ENCODE assay signal across 24 cellular contexts in genomic region chrX:68691102-68691501, GRCh38.
"Had no signal": no experiment of that assay in that cellular context is flagged by ENCODE, and none has a peak within 500 bp of the region (broad histone marks: within the 10 kb centered on the region; RNA-seq: fewer than 3 reads in every experiment).

No MANE protein-coding gene starts in this region.

- H3K27ac ChIP-seq: colonic mucosa, epithelial cell of prostate, neural progenitor cell, ovary, right lobe of liver, vagina had no signal

- ATAC-seq: activated CD8-positive, alpha-beta T cell treated with anti-CD3 and anti-CD28 coated beads, Interleukin-2, amount 10 ng/mL, durations not matched to agents 7 days and 5 days; mucosa of descending colon; right lobe of liver; stimulated activated naive CD8-positive, alpha-beta T cell treated with anti-CD3 and anti-CD28 coated beads, Interleukin-15, amount 100 ng/mL, for 72 hours had no signal

- H3K36me3 ChIP-seq: colonic mucosa, neural progenitor cell, ovary, right lobe of liver, vagina had no signal

- H3K4me1 ChIP-seq: colonic mucosa, neural progenitor cell, right lobe of liver, vagina had no signal

- H3K9me3 ChIP-seq: colonic mucosa, mucosa of descending colon, ovary, right lobe of liver, vagina had no signal

- H3K4me3 ChIP-seq: colonic mucosa, mucosa of descending colon, neural progenitor cell, ovary, right lobe of liver, smooth muscle cell, vagina had no signal

- H3K4me3 Mint-ChIP-seq: activated CD4-positive, alpha-beta T cell treated with anti-CD3 and anti-CD28 coated beads, Interleukin-2, amount 10 ng/mL, durations not matched to agents 7 days and 5 days; activated CD8-positive, alpha-beta T cell treated with anti-CD3 and anti-CD28 coated beads, Interleukin-2, amount 10 ng/mL, durations not matched to agents 7 days and 5 days; activated naive CD4-positive, alpha-beta T cell treated with anti-CD3 and anti-CD28 coated beads for 36 hours; activated T-cell treated with anti-CD3 and anti-CD28 coated beads, Interleukin-2, amount 50 U/mL, for 24 hours; brain; endodermal cell; neural progenitor cell; stimulated activated naive CD8-positive, alpha-beta T cell treated with anti-CD3 and anti-CD28 coated beads, Interleukin-15, amount 100 ng/mL, for 72 hours; T-helper 2 cell treated with Interferon-gamma antibody and Interleukin-4, amounts not matched to agents 5 μg/mL and 100 μg/mL, for 36 hours had no signal

- DNase-seq: activated CD4-positive, alpha-beta T cell treated with anti-CD3 and anti-CD28 coated beads, Interleukin-2, amount 10 ng/mL, durations not matched to agents 7 days and 5 days; activated CD8-positive, alpha-beta T cell treated with anti-CD3 and anti-CD28 coated beads, Interleukin-2, amount 10 ng/mL, durations not matched to agents 7 days and 5 days; activated naive CD4-positive, alpha-beta T cell treated with anti-CD3 and anti-CD28 coated beads for 36 hours; activated T-cell treated with anti-CD3 and anti-CD28 coated beads, Interleukin-2, amount 50 U/mL, for 24 hours; caudate nucleus; colonic mucosa; endodermal cell; foreskin fibroblast; glutamatergic neuron; mesenchymal stem cell; mucosa of descending colon; naive B cell; ovary; right lobe of liver; stimulated activated CD4-positive, alpha-beta T cell treated with anti-CD3 and anti-CD28 coated beads, Interleukin-4, amount 100 ng/mL, for 1 hour; stimulated activated naive CD8-positive, alpha-beta T cell treated with anti-CD3 and anti-CD28 coated beads, Interleukin-15, amount 100 ng/mL, for 72 hours; trophoblast cell had no signal

- H3K36me3 Mint-ChIP-seq: brain, naive B cell, neural progenitor cell had no signal

- H3K9me3 Mint-ChIP-seq: activated CD4-positive, alpha-beta T cell treated with anti-CD3 and anti-CD28 coated beads, Interleukin-2, amount 10 ng/mL, durations not matched to agents 7 days and 5 days; activated naive CD4-positive, alpha-beta T cell treated with anti-CD3 and anti-CD28 coated beads for 36 hours; activated T-cell treated with anti-CD3 and anti-CD28 coated beads, Interleukin-2, amount 50 U/mL, for 24 hours; activated T-helper 2 cell treated with anti-CD3 and anti-CD28 coated beads, Interferon-gamma antibody, Interleukin-2, Interleukin-4, amounts not matched to agents 10 μg/mL and 5 μg/mL and 100 μg/mL, durations not matched to agents 14 hours and 24 hours and 36 hours; naive B cell; stimulated activated naive CD8-positive, alpha-beta T cell treated with anti-CD3 and anti-CD28 coated beads, Interleukin-15, amount 100 ng/mL, for 72 hours; T-helper 2 cell treated with Interferon-gamma antibody and Interleukin-4, amounts not matched to agents 5 μg/mL and 100 μg/mL, for 36 hours had no signal

- H3K27me3 ChIP-seq: ovary, right lobe of liver, vagina had no signal

- H3K27ac Mint-ChIP-seq: activated CD4-positive, alpha-beta T cell treated with anti-CD3 and anti-CD28 coated beads, Interleukin-2, amount 10 ng/mL, durations not matched to agents 7 days and 5 days; activated CD8-positive, alpha-beta T cell treated with anti-CD3 and anti-CD28 coated beads, Interleukin-2, amount 10 ng/mL, durations not matched to agents 7 days and 5 days; activated naive CD4-positive, alpha-beta T cell treated with anti-CD3 and anti-CD28 coated beads for 36 hours; activated T-cell treated with anti-CD3 and anti-CD28 coated beads, Interleukin-2, amount 50 U/mL, for 24 hours; activated T-helper 2 cell treated with anti-CD3 and anti-CD28 coated beads, Interferon-gamma antibody, Interleukin-2, Interleukin-4, amounts not matched to agents 10 μg/mL and 5 μg/mL and 100 μg/mL, durations not matched to agents 14 hours and 24 hours and 36 hours; brain; endodermal cell; naive B cell; neural progenitor cell; stimulated activated naive CD8-positive, alpha-beta T cell treated with anti-CD3 and anti-CD28 coated beads, Interleukin-15, amount 100 ng/mL, for 72 hours; T-helper 2 cell treated with Interferon-gamma antibody and Interleukin-4, amounts not matched to agents 5 μg/mL and 100 μg/mL, for 36 hours had no signal
